In genomic region chr19:3761382-3762129, GRCh38 we compare ENCODE assay signal across 8 cellular contexts. TPM values are rescaled to one million over a fixed set of nuclear protein-coding genes. Genes with fewer than 3 reads are reported as not detected.
DNase-seq lines count a peak whose midpoint lies in the region; ATAC-seq and TF ChIP-seq lines count a peak whose summit lies in the region.

Gene APBA3, minus strand, starts transcription at chr19:3761692. Its CDS starts 1,428 bp downstream, at chr19:3760264.

- no peaks in the 10 kb centered on the region for H3K27me3 ChIP-seq in DND-41 (ENCODE audit: insufficient read depth, low read length, poor library complexity)
- no peaks in the 10 kb centered on the region for H3K27me3 ChIP-seq in H9 (ENCODE audit: insufficient read depth, low read length)

- H3K4me2 ChIP-seq in DND-41 (ENCODE audit: insufficient read depth, low read length) (peak within 1 kb of the TSS; percentile 85), H9 (ENCODE audit: insufficient read depth, insufficient read length, low read length) (peak within 1 kb of the TSS; percentile 81)

- H3K4me1 ChIP-seq in DND-41 (ENCODE audit: insufficient read depth, low read length) (peaks cover 40% of the 10 kb centered on the region), H9 (ENCODE audit: insufficient read depth, low read length) (no peaks in the 10 kb centered on the region)

- TF ChIP-seq CTCF in DND-41 (IDR thresholded peaks at IDR 0.05; ENCODE audit: borderline replicate concordance, extremely low read depth, low read length, poor library complexity, severe bottlenecking) (peak; percentile 86), H9 (conservative IDR thresholded peaks at IDR 0.05) (peak; percentile 68)

- H3K36me3 ChIP-seq in DND-41 (ENCODE audit: insufficient read depth, low read length): peaks cover 31% of the 10 kb centered on the region

- H3K23ac ChIP-seq in H9 (ENCODE audit: insufficient read length, low read depth, low read length): no peak within 1 kb of the TSS

- no peaks in the 10 kb centered on the region; a peak in 1 of 5 replicates for H3K9me3 Mint-ChIP-seq in H9
- no peaks in the 10 kb centered on the region for H3K9me3 Mint-ChIP-seq in activated naive CD4-positive, alpha-beta T cell treated with anti-CD3 and anti-CD28 coated beads for 36 hours

- no peak within 1 kb of the TSS for H2BK15ac ChIP-seq in H9 (ENCODE audit: low read depth, low read length)

- CTCF ChIA-PET in activated naive CD4-positive, alpha-beta T cell treated with anti-CD3 and anti-CD28 coated beads for 36 hours (lab: Charles Lee): interaction anchor here (0.5 to 2.4 kb wide), 11 partner anchors 9 to 378 kb away, joined by 3 to 15 read pairs (median 3); no protein-coding TSS in a partner anchor

- no peak within 1 kb of the TSS for H2BK20ac ChIP-seq in H9 (ENCODE audit: low read depth, low read length, poor library complexity, severe bottlenecking)

- H3K4me3 Mint-ChIP-seq in H9: peak within 1 kb of the TSS; percentile 92 to 96
- peak within 1 kb of the TSS; percentile 99 for H3K4me3 Mint-ChIP-seq in activated naive CD4-positive, alpha-beta T cell treated with anti-CD3 and anti-CD28 coated beads for 36 hours

- no peak within 1 kb of the TSS for H2AK5ac ChIP-seq in H9 (ENCODE audit: insufficient read length, low read length)

- H3K36me3 Mint-ChIP-seq in H9 (ENCODE audit: insufficient read depth in 1 of 3, low read depth in 3 of 3): peaks cover 6 to 19% (median 16%) of the 10 kb centered on the region in 3 experiments; a peak in 5 of 7 replicates
- peaks cover 14% of the 10 kb centered on the region for H3K36me3 Mint-ChIP-seq in activated naive CD4-positive, alpha-beta T cell treated with anti-CD3 and anti-CD28 coated beads for 36 hours (ENCODE audit: low read depth)

- no peak within 1 kb of the TSS for H4K8ac ChIP-seq in H9 (replicated peaks; ENCODE audit: insufficient read length, low read depth, low read length)

- H4K20me1 ChIP-seq in DND-41 (ENCODE audit: insufficient read depth, low read length) (0 out of 2 replicates have a peak, but pooled peaks cover 5% of the 10 kb centered on the region), H9 (ENCODE audit: control insufficient read depth, insufficient read depth, insufficient read length) (no peaks in the 10 kb centered on the region)

- no peak within 1 kb of the TSS for H2BK5ac ChIP-seq in H9 (ENCODE audit: insufficient read length, low read length)

- no peak within 1 kb of the TSS for H2BK120ac ChIP-seq in H9 (ENCODE audit: low read depth, low read length, poor library complexity, severe bottlenecking)

- peaks cover 34% of the 10 kb centered on the region for H3K79me2 ChIP-seq in DND-41 (ENCODE audit: insufficient read depth, low read length)
- H3K79me2 ChIP-seq in H9 (ENCODE audit: insufficient read depth, low read length): no peaks in the 10 kb centered on the region

- H3K27ac ChIP-seq in DND-41 (ENCODE audit: low read length): peak within 1 kb of the TSS; percentile 99
- H3K27ac ChIP-seq in H9 (ENCODE audit: insufficient read length, low read depth, low read length): no peak within 1 kb of the TSS

- H3K4me3 ChIP-seq in DND-41 (ENCODE audit: low read depth in 1 of 2, low read length in 2 of 2): peak within 1 kb of the TSS; percentile 53 to 69

- H2BK12ac ChIP-seq in H9 (ENCODE audit: insufficient read length, low read depth, low read length): no peak within 1 kb of the TSS

- H3K23me2 ChIP-seq in H9 (ENCODE audit: insufficient read length, low read depth, low read length, poor library complexity, severe bottlenecking): peaks cover 4% of the 10 kb centered on the region

- H3K56ac ChIP-seq in H9 (ENCODE audit: insufficient read length, low read depth, low read length): no peak within 1 kb of the TSS

- peak within 1 kb of the TSS; percentile 77 for H3K18ac ChIP-seq in H9 (ENCODE audit: insufficient read length, low read depth, low read length)

- H3K27ac Mint-ChIP-seq in H9: peak within 1 kb of the TSS; percentile 96 to 99 (median 98)
- H3K27ac Mint-ChIP-seq in activated naive CD4-positive, alpha-beta T cell treated with anti-CD3 and anti-CD28 coated beads for 36 hours: peak within 1 kb of the TSS; percentile 98

- DNase-seq in DND-41 (peak; percentile 94), H9 (peak; percentile 94), MV-4-11 (lab: John Stamatoyannopoulos, UW) (peak; percentile 91), SK-N-DZ (ENCODE audit: low spot score) (peak; percentile 84), germinal center (ENCODE audit: low spot score) (peak; percentile 93), nucleus accumbens (lab: John Stamatoyannopoulos, UW) (peak in 54 of 56 donors; percentile 55 to 94 (median 81)), superior temporal gyrus (ENCODE audit: extremely low spot score) (peak; percentile 93)
- DNase-seq in activated naive CD4-positive, alpha-beta T cell treated with anti-CD3 and anti-CD28 coated beads for 36 hours: peak; percentile 97

- no peak within 1 kb of the TSS for H3T11ph ChIP-seq in H9 (ENCODE audit: low read length)

- H3K27me3 Mint-ChIP-seq in H9 (ENCODE audit: low read depth): no peaks in the 10 kb centered on the region
- no peaks in the 10 kb centered on the region for H3K27me3 Mint-ChIP-seq in activated naive CD4-positive, alpha-beta T cell treated with anti-CD3 and anti-CD28 coated beads for 36 hours (ENCODE audit: low read depth)

- H3K4ac ChIP-seq in H9 (ENCODE audit: low read depth, low read length): no peak within 1 kb of the TSS

- ATAC-seq in DND-41 (ENCODE audit: insufficient read depth, low read depth): peak; percentile 56

- peak within 1 kb of the TSS; percentile 87; the same call in 1 of the 2 replicates for H3K14ac ChIP-seq in H9 (ENCODE audit: insufficient read depth, low read length)

- H2AFZ ChIP-seq in DND-41 (ENCODE audit: low read depth, low read length): peak within 1 kb of the TSS; percentile 87
- peak within 1 kb of the TSS; percentile 46 for H2AFZ ChIP-seq in H9 (ENCODE audit: low read length)

- WGBS in H9 (ENCODE audit: extremely low coverage, insufficient read length, low lambda C conversion rate): no CpG with 5 or more reads among the region's 45 CpGs

- peak within 1 kb of the TSS; percentile 81 for H3K9ac ChIP-seq in DND-41 (ENCODE audit: low read depth, low read length)
- H3K9ac ChIP-seq in H9 (ENCODE audit: extremely low read depth, insufficient read length, low read length): peak within 1 kb of the TSS; percentile 79

- peaks cover 5% of the 10 kb centered on the region for H3K79me1 ChIP-seq in H9 (ENCODE audit: insufficient read depth, low read depth, low read length, poor library complexity, severe bottlenecking)

- peaks cover 4 to 14% of the 10 kb centered on the region in 2 experiments; a peak in 3 of 4 replicates for H3K4me1 Mint-ChIP-seq in H9
- peaks cover 46% of the 10 kb centered on the region for H3K4me1 Mint-ChIP-seq in activated naive CD4-positive, alpha-beta T cell treated with anti-CD3 and anti-CD28 coated beads for 36 hours (ENCODE audit: low read depth)

- intact Hi-C loops in activated naive CD4-positive, alpha-beta T cell treated with anti-CD3 and anti-CD28 coated beads for 36 hours (cut with micrococcal nuclease): loop anchor here (1.0 to 5.0 kb wide), 16 partner anchors 41 to 1156 kb away; partner anchors contain the start of genes ANKRD24, CACTIN, CHAF1A and DAPK3

- H4K5ac ChIP-seq in H9 (ENCODE audit: insufficient read length, low read depth, low read length): no peak within 1 kb of the TSS

- H3K9me3 ChIP-seq in DND-41 (ENCODE audit: insufficient read depth, low read length, severe bottlenecking) (no peaks in the 10 kb centered on the region), H9 (ENCODE audit: control insufficient read depth, low read depth, low read length) (no peaks in the 10 kb centered on the region)

- no peak within 1 kb of the TSS for H4K91ac ChIP-seq in H9 (ENCODE audit: insufficient read length, low read depth, low read length)

RNA-seq across cellular contexts. Expression of gene APBA3, which starts in this region (rescaled TPM):
- total RNA-seq in H9 (2021): 21.3 and 21.8 TPM in 2 replicates
- polyA plus RNA-seq in SK-N-DZ (2014; cell fraction: cytosol; rRNA removed): 26.0 and 43.3 TPM in 2 replicates
- 59.4 and 69.5 TPM in 2 replicates for polyA plus RNA-seq in SK-N-DZ (2014; cell fraction: nucleus; rRNA removed)
- 10 to 100 TPM; 28.6 to 30.0 TPM for total RNA-seq in activated naive CD4-positive, alpha-beta T cell treated with anti-CD3 and anti-CD28 coated beads for 36 hours
